In the genomic region with DNA sequence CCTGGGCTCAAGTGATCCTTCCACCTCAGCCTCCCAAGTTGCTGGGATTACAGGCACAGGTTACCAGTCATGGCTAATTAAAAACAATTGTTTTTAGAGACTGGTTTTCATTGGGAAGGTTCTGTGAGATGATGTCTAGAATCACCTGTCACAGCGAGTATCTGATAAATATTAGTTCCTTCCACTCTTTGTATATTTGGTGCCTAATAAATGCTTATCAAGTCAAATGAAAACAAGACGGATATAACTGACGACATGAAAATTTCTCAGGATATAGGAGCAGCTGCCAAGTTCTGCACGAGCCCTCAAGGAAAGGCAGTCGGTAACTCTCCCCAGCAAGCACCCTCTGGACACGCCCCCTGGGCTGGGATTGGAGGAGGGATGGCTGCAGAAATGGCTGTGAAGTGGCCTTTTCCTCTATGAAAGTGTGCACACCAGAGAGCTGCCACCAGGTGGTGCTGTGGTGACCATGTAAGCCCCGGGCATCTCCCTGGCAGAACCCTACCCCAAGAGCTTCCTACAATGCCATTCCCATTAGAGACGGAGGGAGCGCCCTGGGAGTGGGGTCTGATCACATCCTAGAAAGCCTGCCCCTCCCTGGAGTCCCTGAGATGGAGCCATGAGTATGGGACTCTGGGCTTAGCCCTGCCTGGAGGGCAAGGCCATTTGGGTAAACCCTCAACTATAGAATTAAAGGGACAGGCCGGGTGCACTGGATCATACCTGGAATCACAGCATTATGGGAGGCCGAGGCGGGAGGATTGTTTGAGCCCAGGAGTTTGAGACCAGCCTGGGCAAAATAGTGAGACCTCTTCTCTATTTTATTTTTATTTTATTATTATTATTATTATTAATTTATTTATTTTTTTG, we compare ENCODE assay signal across 1 cellular context.
TF ChIP-seq lines count a peak whose summit lies in the region.

No MANE protein-coding gene starts in this region.

TF ChIP-seq in SK-N-SH, 30 proteins besides CTCF, POLR2A, EP300 and RAD21 (continued from another document):
- TF ChIP-seq, protein P1, sequence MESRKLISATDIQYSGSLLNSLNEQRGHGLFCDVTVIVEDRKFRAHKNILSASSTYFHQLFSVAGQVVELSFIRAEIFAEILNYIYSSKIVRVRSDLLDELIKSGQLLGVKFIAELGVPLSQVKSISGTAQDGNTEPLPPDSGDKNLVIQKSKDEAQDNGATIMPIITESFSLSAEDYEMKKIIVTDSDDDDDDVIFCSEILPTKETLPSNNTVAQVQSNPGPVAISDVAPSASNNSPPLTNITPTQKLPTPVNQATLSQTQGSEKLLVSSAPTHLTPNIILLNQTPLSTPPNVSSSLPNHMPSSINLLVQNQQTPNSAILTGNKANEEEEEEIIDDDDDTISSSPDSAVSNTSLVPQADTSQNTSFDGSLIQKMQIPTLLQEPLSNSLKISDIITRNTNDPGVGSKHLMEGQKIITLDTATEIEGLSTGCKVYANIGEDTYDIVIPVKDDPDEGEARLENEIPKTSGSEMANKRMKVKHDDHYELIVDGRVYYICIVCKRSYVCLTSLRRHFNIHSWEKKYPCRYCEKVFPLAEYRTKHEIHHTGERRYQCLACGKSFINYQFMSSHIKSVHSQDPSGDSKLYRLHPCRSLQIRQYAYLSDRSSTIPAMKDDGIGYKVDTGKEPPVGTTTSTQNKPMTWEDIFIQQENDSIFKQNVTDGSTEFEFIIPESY (IDR thresholded peaks at IDR 0.05; ENCODE audit: borderline replicate concordance, low read depth), result no peak
- TF ChIP-seq YY1 (IDR thresholded peaks at IDR 0.05; ENCODE audit: low read depth) (peak; percentile 24; the same call in 1 of the 2 replicates), IRF3 (IDR thresholded peaks at IDR 0.05; ENCODE audit: low read depth, low read length) (no peak), GATA2 (CRISPR knock-in tag; IDR thresholded peaks at IDR 0.05) (no peak), JUND (IDR thresholded peaks at IDR 0.05) (no peak), FOXM1 (IDR thresholded peaks at IDR 0.05; ENCODE audit: low read depth) (no peak), CHD2 (IDR thresholded peaks at IDR 0.05; ENCODE audit: low read length, partially characterized antibody) (peak; percentile 33), MXI1 (IDR thresholded peaks at IDR 0.05; ENCODE audit: low read depth, low read length) (0 out of 2 replicates have a peak, but pooled peaks have one; percentile 41), EZH2phosphoT487 (IDR thresholded peaks at IDR 0.05; ENCODE audit: borderline replicate concordance, low read depth) (no peak), POLR2AphosphoS5 (IDR thresholded peaks at IDR 0.05; ENCODE audit: low read depth, low read length) (no peak), TCF12 (IDR thresholded peaks at IDR 0.05) (no peak), ELF1 (IDR thresholded peaks at IDR 0.05) (no peak), RCOR1 (IDR thresholded peaks at IDR 0.05; ENCODE audit: low read length) (peak; percentile 69; the same call in 1 of the 2 replicates), SIN3A (IDR thresholded peaks at IDR 0.05; ENCODE audit: borderline replicate concordance, low read depth, low read length) (no peak), MAX (IDR thresholded peaks at IDR 0.05; ENCODE audit: low read depth) (no peak), MEF2A (IDR thresholded peaks at IDR 0.05; ENCODE audit: borderline replicate concordance, low read depth) (no peak), RFX5 (IDR thresholded peaks at IDR 0.05; ENCODE audit: low read length) (0 out of 2 replicates have a peak, but pooled peaks have one; percentile 41), FOXJ3 (CRISPR knock-in tag; IDR thresholded peaks at IDR 0.05) (no peak), GABPA (IDR thresholded peaks at IDR 0.05; ENCODE audit: low read depth) (no peak), TEAD4 (IDR thresholded peaks at IDR 0.05; ENCODE audit: borderline replicate concordance, insufficient read depth) (no peak), FOSL2 (IDR thresholded peaks at IDR 0.05; ENCODE audit: borderline replicate concordance, low read depth) (no peak)
- TF ChIP-seq, protein P2, sequence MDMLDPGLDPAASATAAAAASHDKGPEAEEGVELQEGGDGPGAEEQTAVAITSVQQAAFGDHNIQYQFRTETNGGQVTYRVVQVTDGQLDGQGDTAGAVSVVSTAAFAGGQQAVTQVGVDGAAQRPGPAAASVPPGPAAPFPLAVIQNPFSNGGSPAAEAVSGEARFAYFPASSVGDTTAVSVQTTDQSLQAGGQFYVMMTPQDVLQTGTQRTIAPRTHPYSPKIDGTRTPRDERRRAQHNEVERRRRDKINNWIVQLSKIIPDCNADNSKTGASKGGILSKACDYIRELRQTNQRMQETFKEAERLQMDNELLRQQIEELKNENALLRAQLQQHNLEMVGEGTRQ (IDR thresholded peaks at IDR 0.05; ENCODE audit: borderline replicate concordance, low read depth, low read length), result no peak
- TF ChIP-seq, protein P3, sequence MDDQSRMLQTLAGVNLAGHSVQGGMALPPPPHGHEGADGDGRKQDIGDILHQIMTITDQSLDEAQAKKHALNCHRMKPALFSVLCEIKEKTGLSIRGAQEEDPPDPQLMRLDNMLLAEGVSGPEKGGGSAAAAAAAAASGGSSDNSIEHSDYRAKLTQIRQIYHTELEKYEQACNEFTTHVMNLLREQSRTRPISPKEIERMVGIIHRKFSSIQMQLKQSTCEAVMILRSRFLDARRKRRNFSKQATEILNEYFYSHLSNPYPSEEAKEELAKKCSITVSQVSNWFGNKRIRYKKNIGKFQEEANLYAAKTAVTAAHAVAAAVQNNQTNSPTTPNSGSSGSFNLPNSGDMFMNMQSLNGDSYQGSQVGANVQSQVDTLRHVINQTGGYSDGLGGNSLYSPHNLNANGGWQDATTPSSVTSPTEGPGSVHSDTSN (IDR thresholded peaks at IDR 0.05), result no peak
